In genomic region chr9:99650187-99650874, GRCh38 we compare ENCODE assay signal across 26 cellular contexts.
"Had no signal": no experiment of that assay in that cellular context is flagged by ENCODE, and none has a peak within 500 bp of the region (broad histone marks: within the 10 kb centered on the region; RNA-seq: fewer than 3 reads in every experiment).

No MANE protein-coding gene starts in this region.

- H3K27ac ChIP-seq: left lung, lower lobe of right lung, neutrophil, parathyroid adenoma, skin epidermis, suprapubic skin, thoracic aorta, tibial artery, uterus had no signal

- DNase-seq: hippocampal formation; left colon; lower lobe of right lung; mammary epithelial cell; mesenchymal stem cell; naive B cell; occipital lobe; right cardiac atrium; stimulated activated CD4-positive, alpha-beta T cell treated with anti-CD3 and anti-CD28 coated beads, Interleukin-4, amount 100 ng/mL, for 24 hours; stimulated activated naive CD4-positive, alpha-beta T cell; tibial artery; trophoblast cell; uterus had no signal

- H3K27ac Mint-ChIP-seq: naive B cell; nephron; progenitor cell of endocrine pancreas; stimulated activated effector memory CD8-positive, alpha-beta T cell treated with anti-CD3 and anti-CD28 coated beads, Interleukin-12 subunit alpha, Interleukin-12 subunit beta, amount 100 ng/mL, for 72 hours; stimulated activated naive CD8-positive, alpha-beta T cell treated with anti-CD3 and anti-CD28 coated beads, Interleukin-15, Interleukin-2, amounts not matched to agents 100 ng/mL and 50 ng/mL, for 24 hours had no signal

- H3K36me3 Mint-ChIP-seq: stimulated activated effector memory CD8-positive, alpha-beta T cell treated with anti-CD3 and anti-CD28 coated beads, Interleukin-12 subunit alpha, Interleukin-12 subunit beta, amount 100 ng/mL, for 72 hours had no signal

- ATAC-seq: left colon, left lung, lower lobe of right lung, right cardiac atrium, sciatic nerve had no signal

- H3K9ac ChIP-seq: parathyroid adenoma had no signal

- FAIRE-seq: keratinocyte had no signal

- H3K36me3 ChIP-seq: left lung, lower lobe of right lung, neutrophil, suprapubic skin, thoracic aorta, tibial artery, uterus had no signal

- H3K4me1 ChIP-seq: left lung, lower lobe of right lung, parathyroid adenoma, suprapubic skin, tibial artery, uterus had no signal

- H3K27me3 ChIP-seq: left lung, neutrophil, suprapubic skin, tibial artery, uterus had no signal

- H3K9me3 ChIP-seq: lower lobe of right lung, neutrophil, thoracic aorta, uterus had no signal

- H3K4me1 Mint-ChIP-seq: nephron; neural crest cell; stimulated activated effector memory CD8-positive, alpha-beta T cell treated with anti-CD3 and anti-CD28 coated beads, Interleukin-12 subunit alpha, Interleukin-12 subunit beta, amount 100 ng/mL, for 72 hours had no signal

- H3K27me3 Mint-ChIP-seq: naive B cell, progenitor cell of endocrine pancreas had no signal

- H3K4me3 ChIP-seq: left lung, lower lobe of right lung, skin epidermis, suprapubic skin, thoracic aorta, tibial artery, uterus had no signal

- H3K4me3 Mint-ChIP-seq: naive B cell; nephron; neural crest cell; stimulated activated effector memory CD8-positive, alpha-beta T cell treated with anti-CD3 and anti-CD28 coated beads, Interleukin-12 subunit alpha, Interleukin-12 subunit beta, amount 100 ng/mL, for 72 hours; stimulated activated naive CD8-positive, alpha-beta T cell treated with anti-CD3 and anti-CD28 coated beads, Interleukin-15, Interleukin-2, amounts not matched to agents 100 ng/mL and 50 ng/mL, for 24 hours had no signal
